Comparison of ENCODE assay signal across 25 cellular contexts in genomic region chr7:99211241-99211602, GRCh38. TPM values are rescaled to one million over a fixed set of nuclear protein-coding genes. Genes with fewer than 3 reads are reported as not detected.
A peak's percentile ranks its signal among the peaks of the same experiment; 100 is the strongest.
DNase-seq lines count a peak whose midpoint lies in the region; ATAC-seq and TF ChIP-seq lines count a peak whose summit lies in the region.
"Had no signal": no experiment of that assay in that cellular context is flagged by ENCODE, and none has a peak within 500 bp of the region (broad histone marks: within the 10 kb centered on the region; RNA-seq: fewer than 3 reads in every experiment).

No MANE protein-coding gene starts in this region.

- no peak overlapping the region for H2AFZ ChIP-seq in PC-3 (ENCODE audit: low read length)

- H3K9me3 ChIP-seq in PC-3 (ENCODE audit: low read length) (no peaks in the 10 kb centered on the region), muscle layer of duodenum (ENCODE audit: control insufficient read depth in 1 of 2, low read length in 2 of 2) (no peaks in the 10 kb centered on the region), upper lobe of right lung (no peaks in the 10 kb centered on the region)
- H3K9me3 ChIP-seq: thyroid gland had no signal

- H3K27me3 ChIP-seq in PC-3 (ENCODE audit: low read length) (no peaks in the 10 kb centered on the region), muscle layer of duodenum (ENCODE audit: low read depth, low read length) (no peaks in the 10 kb centered on the region), upper lobe of right lung (no peaks in the 10 kb centered on the region)
- H3K27me3 ChIP-seq: cardiac muscle cell, thyroid gland had no signal

- peaks cover 54% of the 10 kb centered on the region for H3K4me1 ChIP-seq in PC-3 (ENCODE audit: insufficient read depth, low read length)
- no peaks in the 10 kb centered on the region for H3K4me1 ChIP-seq in muscle layer of duodenum (ENCODE audit: control insufficient read depth in 1 of 2, insufficient read depth in 2 of 2, low read length in 2 of 2)
- no peaks in the 10 kb centered on the region for H3K4me1 ChIP-seq in upper lobe of right lung
- H3K4me1 ChIP-seq: thyroid gland had no signal

- H3K4me2 ChIP-seq in PC-3 (ENCODE audit: low read length): peak overlapping the region; percentile 74

- no peaks in the 10 kb centered on the region for H3K9me2 ChIP-seq in PC-3 (replicated peaks; ENCODE audit: low read length)

- peak overlapping the region; percentile 91 for H3K9ac ChIP-seq in PC-3 (ENCODE audit: low read length)

- H3K36me3 ChIP-seq in PC-3 (ENCODE audit: low read depth, low read length) (no peaks in the 10 kb centered on the region), muscle layer of duodenum (ENCODE audit: control insufficient read depth in 1 of 2, insufficient read depth in 2 of 2, low read length in 2 of 2) (no peaks in the 10 kb centered on the region), upper lobe of right lung (no peaks in the 10 kb centered on the region)
- H3K36me3 ChIP-seq: cardiac muscle cell, thyroid gland had no signal

- intact Hi-C loops in PC-3 (cut with micrococcal nuclease): loop anchor here (2.0 to 5.0 kb wide), 4 partner anchors 101 to 169 kb away; no protein-coding TSS in a partner anchor
- intact Hi-C loops in upper lobe of right lung (cut with DNase I): no loop called here

- TF ChIP-seq CTCF in PC-3 (conservative IDR thresholded peaks at IDR 0.05; ENCODE audit: low read depth, low read length) (no peak), upper lobe of right lung (IDR thresholded peaks at IDR 0.05) (no peak)

- H3F3A ChIP-seq in PC-3 (ENCODE audit: low read length, unreplicated experiment): peaks cover 6% of the 10 kb centered on the region

- H3K4me3 ChIP-seq in PC-3 (ENCODE audit: low read length) (0 out of 2 replicates have a peak overlapping the region, but pooled peaks have one; percentile 40), muscle layer of duodenum (ENCODE audit: low read depth in 1 of 2, low read length in 2 of 2) (no peak overlapping the region), upper lobe of right lung (no peak overlapping the region)
- H3K4me3 ChIP-seq: cardiac muscle cell, thyroid gland had no signal

- H3K27ac ChIP-seq in PC-3 (ENCODE audit: low read length) (peak overlapping the region; percentile 100), epithelial cell of prostate (peak overlapping the region; percentile 98), muscle layer of duodenum (ENCODE audit: low read length) (peak overlapping the region; percentile 75), upper lobe of right lung (peak overlapping the region; percentile 81), substantia nigra (ENCODE audit: low read depth, low read length, poor library complexity, severe bottlenecking) (no peak overlapping the region)
- H3K27ac ChIP-seq: cardiac muscle cell, thyroid gland had no signal

- peaks cover 4% of the 10 kb centered on the region; the same call in 1 of the 2 replicates for H3K79me2 ChIP-seq in PC-3 (ENCODE audit: low read length)

- POLR2A ChIA-PET in PC-3 (lab: Charles Lee; ENCODE audit: unreplicated experiment): no interaction called here

- CTCF ChIA-PET in PC-3 (lab: Charles Lee): interaction anchor here (1.0 to 1.2 kb wide), 2 partner anchors 19 to 171 kb away, joined by 3 to 5 read pairs; no protein-coding TSS in a partner anchor

- no peak for ATAC-seq in PC-3
- no peak for ATAC-seq in upper lobe of right lung
- ATAC-seq: activated CD8-positive, alpha-beta memory T cell treated with anti-CD3 and anti-CD28 coated beads, Interleukin-2, amount 10 ng/mL, durations not matched to agents 7 days and 5 days; naive thymus-derived CD8-positive, alpha-beta T cell had no signal

- TSS peak; percentile 61 for BruUV-seq in PC-3 (replicated peaks; lab: Mats Ljungman, UMichigan)

- H4K20me1 ChIP-seq in PC-3 (ENCODE audit: low read length): no peaks in the 10 kb centered on the region

- no peak for DNase-seq in PC-3
- DNase-seq in epithelial cell of prostate (ENCODE audit: low read depth, low spot score): no peak
- DNase-seq in upper lobe of right lung: no peak
- no peak for DNase-seq in substantia nigra (lab: John Stamatoyannopoulos, UW)
- DNase-seq in HK-2 (ENCODE audit: unreplicated experiment): no peak
- DNase-seq in Kasumi-1 (lab: John Stamatoyannopoulos, UW): no peak
- DNase-seq: activated CD4-positive, alpha-beta T cell treated with anti-CD3 and anti-CD28 coated beads, Interleukin-2, amount 50 U/mL, for 1 hour; activated CD8-positive, alpha-beta memory T cell treated with anti-CD3 and anti-CD28 coated beads, Interleukin-2, amount 10 ng/mL, durations not matched to agents 7 days and 5 days; activated naive CD4-positive, alpha-beta T cell treated with anti-CD3 and anti-CD28 coated beads, Interleukin-2, amount 50 U/mL, for 16 hours; DND-41; glutamatergic neuron; Karpas-422; mesenchymal stem cell; naive thymus-derived CD8-positive, alpha-beta T cell; NCI-H226; right cardiac atrium; SHP77; stimulated activated CD4-positive, alpha-beta T cell treated with anti-CD3 and anti-CD28 coated beads, Interleukin-12 subunit alpha, Interleukin-12 subunit beta, amount 100 ng/mL, for 4 hours; stimulated activated naive CD4-positive, alpha-beta T cell treated with Interleukin-2 at 50 U/mL for 16 hours; T1000; thyroid gland had no signal

RNA-seq across cellular contexts. Expression of gene KPNA7, which starts 3.3 kb away (rescaled TPM):
- total RNA-seq in PC-3 (2014; rRNA removed) (0.40 and 1.3 TPM in 2 replicates), upper lobe of right lung (0.29 TPM)
- total RNA-seq: activated CD8-positive, alpha-beta memory T cell treated with anti-CD3 and anti-CD28 coated beads, Interleukin-2, amount 10 ng/mL, durations not matched to agents 7 days and 5 days; cardiac muscle cell; H4; osteocyte; right cardiac atrium; thyroid gland had no signal
